In genomic region chr2:23698733-23699391, GRCh38 we compare ENCODE assay signal across 16 cellular contexts.
DNase-seq lines count a peak whose midpoint lies in the region; ATAC-seq lines count a peak whose summit lies in the region.
"Had no signal": no experiment of that assay in that cellular context is flagged by ENCODE, and none has a peak within 500 bp of the region (broad histone marks: within the 10 kb centered on the region; RNA-seq: fewer than 3 reads in every experiment).

No MANE protein-coding gene starts in this region.

- no peaks in the 10 kb centered on the region for H3K4me1 Mint-ChIP-seq in activated T-cell treated with anti-CD3 and anti-CD28 coated beads, Interleukin-2, amount 50 U/mL, for 24 hours (ENCODE audit: low read depth)

- DNase-seq in AG08396 (ENCODE audit: low spot score): peak; percentile 38
- peak; percentile 75 for DNase-seq in NCI-H2171 treated with DMSO at 0.1 percent for 48 hours (lab: John Stamatoyannopoulos, UW)
- DNase-seq in caudate nucleus (lab: John Stamatoyannopoulos, UW): peak in 45 of 61 donors; percentile 14 to 95 (median 59)
- peak; percentile 44 for DNase-seq in left lobe of liver (ENCODE audit: low spot score)
- DNase-seq in activated T-cell treated with anti-CD3 and anti-CD28 coated beads, Interleukin-2, amount 50 U/mL, for 24 hours: no peak
- no peak for DNase-seq in NCI-H226
- DNase-seq: activated CD4-positive, CD25-positive, alpha-beta regulatory T cell; activated T-cell treated with anti-CD3 and anti-CD28 coated beads for 4 hours; amniotic stem cell; NCI-H1417 treated with DMSO at 0.1 percent for 48 hours; SHP77 treated with DMSO at 0.1 percent for 48 hours; stimulated activated CD4-positive, alpha-beta T cell treated with anti-CD3 and anti-CD28 coated beads, Interleukin-1b, Interleukin-23, amount 100 ng/mL, for 48 hours had no signal

- no peak overlapping the region for H3K4me3 Mint-ChIP-seq in activated T-cell treated with anti-CD3 and anti-CD28 coated beads, Interleukin-2, amount 50 U/mL, for 24 hours

- peak overlapping the region; percentile 36 for H3K27ac ChIP-seq in caudate nucleus (ENCODE audit: low read depth, low read length)
- H3K27ac ChIP-seq: parathyroid adenoma, vagina had no signal

- ATAC-seq in left lobe of liver (peak; percentile 34), GM19452 (IDR thresholded peaks at IDR 0.05; ENCODE audit: unreplicated experiment) (no peak), GM18519 (IDR thresholded peaks at IDR 0.05; ENCODE audit: low FRiP score, unreplicated experiment) (no peak)

- no peaks in the 10 kb centered on the region for H3K9me3 Mint-ChIP-seq in activated T-cell treated with anti-CD3 and anti-CD28 coated beads, Interleukin-2, amount 50 U/mL, for 24 hours

- H3K36me3 Mint-ChIP-seq in activated T-cell treated with anti-CD3 and anti-CD28 coated beads, Interleukin-2, amount 50 U/mL, for 24 hours (ENCODE audit: low read depth): peaks cover 14% of the 10 kb centered on the region

- no peak overlapping the region for H3K27ac Mint-ChIP-seq in activated T-cell treated with anti-CD3 and anti-CD28 coated beads, Interleukin-2, amount 50 U/mL, for 24 hours

- no peaks in the 10 kb centered on the region for H3K27me3 Mint-ChIP-seq in activated T-cell treated with anti-CD3 and anti-CD28 coated beads, Interleukin-2, amount 50 U/mL, for 24 hours

Comparison
In these comparisons a context has a peak if more than half of its experiments do, and no peak if none do; other contexts are left out.
1. DNase-seq: peak in AG08396 (single experiment), NCI-H2171 treated with DMSO at 0.1 percent for 48 hours (single experiment), caudate nucleus (45 of 61) and left lobe of liver (single experiment); none in activated T-cell treated with anti-CD3 and anti-CD28 coated beads, Interleukin-2, amount 50 U/mL, for 24 hours (single experiment) and NCI-H226 (single experiment).